ENCODE assay signal across 28 cellular contexts in genomic region chr2:10012963-10013461, GRCh38. TPM values are rescaled to one million over a fixed set of nuclear protein-coding genes. Genes with fewer than 3 reads are reported as not detected.
DNase-seq lines count a peak whose midpoint lies in the region; ATAC-seq and TF ChIP-seq lines count a peak whose summit lies in the region.
"Had no signal": no experiment of that assay in that cellular context is flagged by ENCODE, and none has a peak within 500 bp of the region (broad histone marks: within the 10 kb centered on the region; RNA-seq: fewer than 3 reads in every experiment).

No MANE protein-coding gene starts in this region.

- ATAC-seq in GM18519 (IDR thresholded peaks at IDR 0.05; ENCODE audit: low FRiP score, unreplicated experiment), result no peak
- no peak for ATAC-seq in GM18861 (IDR thresholded peaks at IDR 0.05; ENCODE audit: unreplicated experiment)
- ATAC-seq: activated T-cell treated with anti-CD3 and anti-CD28 coated beads, Interleukin-2, amount 50 U/mL, for 72 hours; body of pancreas; left cardiac atrium; right cardiac atrium had no signal

- POLR2A ChIA-PET in HEK293 (lab: Yijun Ruan, JAX), result no interaction called here

- no peak for TF ChIP-seq CTCF in 22Rv1 (IDR thresholded peaks at IDR 0.05)
- TF ChIP-seq CTCF in HEK293 (tag by site-specific recombination; IDR thresholded peaks at IDR 0.05), result no peak
- TF ChIP-seq CTCF in osteoblast (IDR thresholded peaks at IDR 0.05; ENCODE audit: extremely low read depth, low read depth, low read length), result no peak

- no peaks in the 10 kb centered on the region for H3K27me3 ChIP-seq in osteoblast (ENCODE audit: insufficient read depth, low read length)
- H3K27me3 ChIP-seq: adrenal gland, body of pancreas, tibial artery had no signal

- H3K79me2 ChIP-seq in osteoblast (ENCODE audit: insufficient read depth, low read length), result no peaks in the 10 kb centered on the region

- CTCF ChIA-PET in HEK293 (lab: Yijun Ruan, JAX), result no interaction called here

- H3K4me3 ChIP-seq in HEK293 (ENCODE audit: low read depth, low read length) (no peak overlapping the region), osteoblast (ENCODE audit: insufficient read depth, low read length) (no peak overlapping the region)
- H3K4me3 ChIP-seq: adrenal gland, body of pancreas, tibial artery had no signal

- DNase-seq in epithelial cell of prostate (ENCODE audit: low read depth, low spot score) (no peak), osteoblast (ENCODE audit: insufficient read length, low spot score, missing footprints) (peak; percentile 43), DMS79 (lab: John Stamatoyannopoulos, UW) (no peak), occipital lobe (lab: John Stamatoyannopoulos, UW) (no peak)
- DNase-seq: ACHN; activated CD4-positive, alpha-beta T cell treated with anti-CD3 and anti-CD28 coated beads, Interleukin-2, amount 50 U/mL, for 48 hours; activated naive CD4-positive, alpha-beta T cell treated with Interleukin-2 at 50 U/mL for 16 hours; activated T-cell treated with anti-CD3 and anti-CD28 coated beads, Interleukin-2, amount 50 U/mL, for 72 hours; adrenal gland; CD8-positive, alpha-beta memory T cell; EL; H7; hypothalamus; left cardiac atrium; MV-4-11; NCI-H1436; NCI-H2171; right cardiac atrium; SK-N-SH; stimulated activated CD4-positive, alpha-beta T cell treated with anti-CD3 and anti-CD28 coated beads, Interleukin-12 subunit alpha, Interleukin-12 subunit beta, amount 100 ng/mL, for 4 hours; stimulated activated CD4-positive, alpha-beta T cell treated with anti-CD3 and anti-CD28 coated beads, Interleukin-2, amount 100 ng/mL, for 48 hours had no signal

- no peak overlapping the region for H2AFZ ChIP-seq in osteoblast (ENCODE audit: low read length)

- H3K4me2 ChIP-seq in osteoblast (ENCODE audit: insufficient read depth, low read length), result no peak overlapping the region
- H3K4me2 ChIP-seq: SK-N-SH had no signal

- H3K36me3 ChIP-seq in HEK293 (ENCODE audit: control insufficient read depth in 2 of 2, insufficient read depth in 1 of 2, low read length in 2 of 2), result no peaks in the 10 kb centered on the region
- no peaks in the 10 kb centered on the region for H3K36me3 ChIP-seq in osteoblast (ENCODE audit: insufficient read depth, low read length)
- H3K36me3 ChIP-seq: adrenal gland, tibial artery had no signal

- H4K20me1 ChIP-seq in osteoblast (ENCODE audit: insufficient read depth, low read length), result no peaks in the 10 kb centered on the region

- H3K9me3 ChIP-seq in HEK293 (ENCODE audit: control insufficient read depth, insufficient read depth, low read depth, low read length) (no peaks in the 10 kb centered on the region), osteoblast (ENCODE audit: low read depth, low read length) (no peaks in the 10 kb centered on the region)
- H3K9me3 ChIP-seq: adrenal gland, body of pancreas, SK-N-SH had no signal

- H3K27ac ChIP-seq in 22Rv1, result peak overlapping the region; percentile 77
- H3K27ac ChIP-seq in HEK293 (ENCODE audit: extremely low read depth, low read depth, low read length), result no peak overlapping the region
- peak overlapping the region; percentile 40 for H3K27ac ChIP-seq in epithelial cell of prostate
- no peak overlapping the region for H3K27ac ChIP-seq in osteoblast (ENCODE audit: low read depth, low read length)
- H3K27ac ChIP-seq: adrenal gland, body of pancreas, HL-60, tibial artery had no signal

- H3K4me1 ChIP-seq in HEK293 (ENCODE audit: control insufficient read depth, insufficient read depth, low read length), result no peaks in the 10 kb centered on the region
- H3K4me1 ChIP-seq in osteoblast (ENCODE audit: insufficient read depth, low read length), result peaks cover 26% of the 10 kb centered on the region

TF ChIP-seq in HEK293, 187 proteins besides CTCF, POLR2A, EP300 and RAD21:
- peak; percentile 56 for TF ChIP-seq KLF8 (tag by site-specific recombination; IDR thresholded peaks at IDR 0.05)
- TF ChIP-seq ZSCAN30 (tag by site-specific recombination; IDR thresholded peaks at IDR 0.05), result no peak
- TF ChIP-seq ZNF48 (tag by site-specific recombination; IDR thresholded peaks at IDR 0.05), result no peak
- peak; percentile 50; the same call in 1 of the 2 replicates for TF ChIP-seq ZEB2 (tag by site-specific recombination; IDR thresholded peaks at IDR 0.05)
- TF ChIP-seq SCRT1 (tag by site-specific recombination; IDR thresholded peaks at IDR 0.05; ENCODE audit: borderline replicate concordance), result no peak
- no peak for TF ChIP-seq ZNF558 (tag by site-specific recombination; IDR thresholded peaks at IDR 0.05)
- TF ChIP-seq ZBTB44 (tag by site-specific recombination; IDR thresholded peaks at IDR 0.05), result no peak

RNA-seq across cellular contexts. Expression of gene KLF11, which starts 30.3 kb away (rescaled TPM):
- total RNA-seq in osteoblast (6.8 and 8.3 TPM in 2 replicates), occipital lobe (14.0 TPM)

Comparison
In these comparisons a context has a peak if more than half of its experiments do, and no peak if none do; other contexts are left out.
1. H3K27ac ChIP-seq: peak in 22Rv1 (single experiment) and epithelial cell of prostate (single experiment); none in HEK293 (single experiment) and osteoblast (single experiment).